9 cellular contexts compared by ENCODE assay signal in genomic region chr14:55104051-55104954, GRCh38. TPM values are rescaled to one million over a fixed set of nuclear protein-coding genes. Genes with fewer than 3 reads are reported as not detected.
A peak's percentile ranks its signal among the peaks of the same experiment; 100 is the strongest.
DNase-seq lines count a peak whose midpoint lies in the region; ATAC-seq and TF ChIP-seq lines count a peak whose summit lies in the region.
"Had no signal": no experiment of that assay in that cellular context is flagged by ENCODE, and none has a peak within 500 bp of the region (broad histone marks: within the 10 kb centered on the region; RNA-seq: fewer than 3 reads in every experiment).

No MANE protein-coding gene starts in this region.

- H3K9me3 Mint-ChIP-seq in HFFc6 = peaks cover 18% of the 10 kb centered on the region

- peaks cover 65% of the 10 kb centered on the region for H3K4me1 Mint-ChIP-seq in HFFc6 (ENCODE audit: low read depth)

- H3K4me3 ChIP-seq in SJSA1 = no peak overlapping the region
- no peak overlapping the region for H3K4me3 ChIP-seq in skin epidermis

- peaks cover 10% of the 10 kb centered on the region for H3K36me3 Mint-ChIP-seq in HFFc6 (ENCODE audit: low read depth)

- H3K4me3 Mint-ChIP-seq in HFFc6 = peak overlapping the region; percentile 82

- H3K36me3 ChIP-seq in SJSA1 = no peaks in the 10 kb centered on the region

- no peaks in the 10 kb centered on the region for H3K27me3 ChIP-seq in SJSA1 (replicated peaks)

- peak overlapping the region; percentile 99 for H3K27ac Mint-ChIP-seq in HFFc6

- H3K4me1 ChIP-seq in SJSA1 (replicated peaks) = peaks cover 75% of the 10 kb centered on the region

- no peaks in the 10 kb centered on the region; the same call in 1 of the 2 replicates for H3K27me3 Mint-ChIP-seq in HFFc6 (ENCODE audit: insufficient read depth)

- H3K27ac ChIP-seq in SJSA1 (peak overlapping the region; percentile 96), skin epidermis (peak overlapping the region; percentile 78 to 99 (median 94))

- ATAC-seq in esophagus mucosa (peak; percentile 1), HG03045 (IDR thresholded peaks at IDR 0.05; ENCODE audit: unreplicated experiment) (no peak), GM21423 (IDR thresholded peaks at IDR 0.05; ENCODE audit: unreplicated experiment) (no peak), GM18498 (IDR thresholded peaks at IDR 0.05; ENCODE audit: unreplicated experiment) (no peak)

- no peak for DNase-seq in HFFc6
- DNase-seq in SJSA1 (ENCODE audit: low read depth in 1 of 2, low spot score in 2 of 2) = no peak
- no peak for DNase-seq in foreskin melanocyte
- DNase-seq: SHP77 treated with DMSO at 0.1 percent for 48 hours had no signal

- TF ChIP-seq CTCF in HFFc6 (IDR thresholded peaks at IDR 0.05) = no peak

- H3K9me3 ChIP-seq in SJSA1 (replicated peaks) = peaks cover 8% of the 10 kb centered on the region; the same call in 1 of the 2 replicates

RNA-seq across cellular contexts. Expression of gene LGALS3, which starts 24.7 kb away (rescaled TPM):
- 10 to 100 TPM; 70.1 to 83.0 (median 74.7) TPM for total RNA-seq in HFFc6 (2021; fragmentation: NEBNext Ultra II Directional; extraction: Animal tissue kit (Norgen Biotek cat#: 25700))
- 179 and 310 TPM in 2 replicates for total RNA-seq in SJSA1 (2014; rRNA removed; shearing (Covaris generic))
- total RNA-seq in esophagus mucosa = 211 TPM

RNA-seq across cellular contexts. Expression of gene MAPK1IP1L, which starts 52.9 kb away (rescaled TPM):
- 100 to 1,000 TPM; 114 to 150 (median 126) TPM for total RNA-seq in HFFc6 (2021; fragmentation: NEBNext Ultra II Directional; extraction: Animal tissue kit (Norgen Biotek cat#: 25700))
- 20.4 and 74.8 TPM in 2 replicates for total RNA-seq in SJSA1 (2014; rRNA removed; shearing (Covaris generic))
- 58.4 TPM for total RNA-seq in esophagus mucosa
